11 cellular contexts compared by ENCODE assay signal in genomic region chr17:50348522-50349240, GRCh38. TPM values are rescaled to one million over a fixed set of nuclear protein-coding genes. Genes with fewer than 3 reads are reported as not detected.
A peak's percentile ranks its signal among the peaks of the same experiment; 100 is the strongest.
DNase-seq lines count a peak whose midpoint lies in the region; ATAC-seq, FAIRE-seq and TF ChIP-seq lines count a peak whose summit lies in the region.
"Had no signal": no experiment of that assay in that cellular context is flagged by ENCODE, and none has a peak within 500 bp of the region (broad histone marks: within the 10 kb centered on the region; RNA-seq: fewer than 3 reads in every experiment).

No MANE protein-coding gene starts in this region.

- no peak overlapping the region for H3K27ac ChIP-seq in H1 (ENCODE audit: low read depth, low read length)
- peak overlapping the region in 2 of 4 donors; percentile 1 to 28 for H3K27ac ChIP-seq in sigmoid colon

- TF ChIP-seq CTCF in H1 (IDR thresholded peaks at IDR 0.05; ENCODE audit: control extremely low read depth in 1 of 3, insufficient read depth in 1 of 3, low read depth in 1 of 3, low read length in 3 of 3) (no peak), sigmoid colon (IDR thresholded peaks at IDR 0.05) (no peak)

- H2BK15ac ChIP-seq in H1 (ENCODE audit: low read length), result 0 out of 2 replicates have a peak overlapping the region, but pooled peaks have one; percentile 4

- no peak overlapping the region for H3K56ac ChIP-seq in H1 (replicated peaks; ENCODE audit: insufficient read length, low read depth, low read length)

- H3K4me3 ChIP-seq in H1 (ENCODE audit: extremely low read depth in 1 of 4, insufficient read depth in 2 of 4, low read depth in 3 of 4, low read length in 4 of 4), result no peak overlapping the region
- no peak overlapping the region for H3K4me3 ChIP-seq in sigmoid colon
- H3K4me3 ChIP-seq: A549 had no signal

- peaks cover 0 to 25% of the 10 kb centered on the region in 2 experiments; a peak in 2 of 4 replicates for H3K79me2 ChIP-seq in H1 (ENCODE audit: control insufficient read depth in 1 of 2, insufficient read depth in 2 of 2, low read length in 2 of 2)

- H3K9me3 ChIP-seq in H1 (ENCODE audit: insufficient read depth in 2 of 2, low read depth in 1 of 2, low read length in 1 of 2) (no peaks in the 10 kb centered on the region), sigmoid colon (no peaks in the 10 kb centered on the region)
- H3K9me3 ChIP-seq: A549 had no signal

- H3K4me1 ChIP-seq in H1 (replicated peaks in 1 of 4; ENCODE audit: control insufficient read depth in 3 of 4, insufficient read depth in 4 of 4, low read length in 3 of 4), result peaks cover 4 to 17% (median 11%) of the 10 kb centered on the region in 4 experiments
- H3K4me1 ChIP-seq in sigmoid colon, result peaks cover 0 to 51% (median 42%) of the 10 kb centered on the region in 4 donors

- H3K27ac Mint-ChIP-seq in T-helper 2 cell treated with Interferon-gamma antibody and Interleukin-4, amounts not matched to agents 5 μg/mL and 100 μg/mL, for 36 hours, result peak overlapping the region; percentile 71

- no peak overlapping the region for H3K14ac ChIP-seq in H1 (ENCODE audit: insufficient read length)

- peaks cover 2 to 26% of the 10 kb centered on the region in 2 experiments for H4K20me1 ChIP-seq in H1 (replicated peaks in 1 of 2; ENCODE audit: control insufficient read depth in 1 of 2, insufficient read depth in 2 of 2, low read length in 2 of 2)

- peaks cover 17% of the 10 kb centered on the region for H3K23me2 ChIP-seq in H1 (ENCODE audit: low read depth, low read length)

- intact Hi-C loops in sigmoid colon (cut with DNase I), result no loop called here

- peaks cover 20% of the 10 kb centered on the region for H3K79me1 ChIP-seq in H1 (ENCODE audit: low read depth, low read length)

- H3K4me3 Mint-ChIP-seq in T-helper 2 cell treated with Interferon-gamma antibody and Interleukin-4, amounts not matched to agents 5 μg/mL and 100 μg/mL, for 36 hours, result peak overlapping the region; percentile 91

- no peak for DNase-seq in T-helper 2 cell treated with Interferon-gamma antibody and Interleukin-4, amounts not matched to agents 5 μg/mL and 100 μg/mL, for 36 hours (ENCODE audit: low spot score)
- DNase-seq in T-helper 2 cell (no peak), RPMI7951 (ENCODE audit: low read depth) (peak; percentile 14), H1 (ENCODE audit: low read depth in 1 of 2, low spot score in 2 of 2) (no peak), sigmoid colon (peak; percentile 63), NK-92 (lab: John Stamatoyannopoulos, UW; ENCODE audit: unreplicated experiment) (no peak)
- DNase-seq: effector CD8-positive, alpha-beta T cell; NCI-H1417 had no signal

- H3K4me1 Mint-ChIP-seq in T-helper 2 cell treated with Interferon-gamma antibody and Interleukin-4, amounts not matched to agents 5 μg/mL and 100 μg/mL, for 36 hours (ENCODE audit: low read depth), result peaks cover 29% of the 10 kb centered on the region

- H3K9me3 Mint-ChIP-seq in T-helper 2 cell treated with Interferon-gamma antibody and Interleukin-4, amounts not matched to agents 5 μg/mL and 100 μg/mL, for 36 hours, result no peaks in the 10 kb centered on the region

- H2BK5ac ChIP-seq in H1 (ENCODE audit: low read depth, low read length), result peak overlapping the region; percentile 68; the same call in 1 of the 2 replicates

- H3K27me3 ChIP-seq in H1 (replicated peaks in 1 of 4; ENCODE audit: control insufficient read depth in 3 of 4, extremely low read depth in 1 of 4, insufficient read depth in 3 of 4, low read length in 3 of 4) (peaks cover 0 to 9% (median 5%) of the 10 kb centered on the region in 4 experiments; a peak in 4 of 7 replicates), sigmoid colon (no peaks in the 10 kb centered on the region)

- no peak overlapping the region for H4K5ac ChIP-seq in H1 (ENCODE audit: insufficient read length, low read depth, low read length)

- FAIRE-seq in H1 (lab: Jason Lieb, UNC), result no peak
- FAIRE-seq: A549 had no signal

- H2AFZ ChIP-seq in H1 (ENCODE audit: low read length), result no peak overlapping the region

- H2BK12ac ChIP-seq in H1 (ENCODE audit: low read depth, low read length), result 0 out of 2 replicates have a peak overlapping the region, but pooled peaks have one; percentile 4

- no peak overlapping the region for H3K23ac ChIP-seq in H1 (ENCODE audit: insufficient read length)

- H3K36me3 Mint-ChIP-seq in T-helper 2 cell treated with Interferon-gamma antibody and Interleukin-4, amounts not matched to agents 5 μg/mL and 100 μg/mL, for 36 hours (ENCODE audit: low read depth), result peaks cover 5% of the 10 kb centered on the region

- H2BK20ac ChIP-seq in H1 (ENCODE audit: low read length), result no peak overlapping the region

- POLR2A ChIA-PET in H1 (lab: Charles Lee; ENCODE audit: partially characterized antibody), result interaction anchor here (0.7 to 12.4 kb wide), 5 partner anchors 14 to 144 kb away, joined by 3 to 135 read pairs (median 3); no protein-coding TSS in a partner anchor

- CTCF ChIA-PET in H1 (lab: Charles Lee; ENCODE audit: partially characterized antibody), result interaction anchor here (0.6 to 4.0 kb wide), 10 partner anchors 15 to 179 kb away, joined by 3 to 58 read pairs (median 4); no protein-coding TSS in a partner anchor

- H3K18ac ChIP-seq in H1 (ENCODE audit: extremely low read depth, low read length), result no peak overlapping the region

- no peak for TF ChIP-seq RAD21 in H1 (IDR thresholded peaks at IDR 0.05 in 1 of 2, conservative IDR thresholded peaks at IDR 0.05 in 1 of 2; ENCODE audit: low read depth in 2 of 2, low read length in 2 of 2)

- H3K27me3 Mint-ChIP-seq in T-helper 2 cell treated with Interferon-gamma antibody and Interleukin-4, amounts not matched to agents 5 μg/mL and 100 μg/mL, for 36 hours (ENCODE audit: low read depth), result no peaks in the 10 kb centered on the region

- H4K91ac ChIP-seq in H1 (replicated peaks; ENCODE audit: insufficient read length, low read length), result no peak overlapping the region

- H3K4ac ChIP-seq in H1 (replicated peaks; ENCODE audit: insufficient read length, low read depth, low read length), result no peak overlapping the region

- peaks cover 0 to 4% (median under 1%) of the 10 kb centered on the region in 4 experiments; a peak in 2 of 8 replicates for H3K36me3 ChIP-seq in H1 (ENCODE audit: control insufficient read depth in 2 of 4, insufficient read depth in 4 of 4, low read length in 3 of 4)
- peaks cover 0 to 6% (median 0%) of the 10 kb centered on the region in 4 donors for H3K36me3 ChIP-seq in sigmoid colon

- no peak overlapping the region; a peak in 1 of 4 replicates for H3K4me2 ChIP-seq in H1 (ENCODE audit: insufficient read depth in 1 of 2, low read depth in 2 of 2, low read length in 2 of 2)
- H3K4me2 ChIP-seq: A549 had no signal

- H2AK5ac ChIP-seq in H1 (ENCODE audit: low read depth, low read length), result peak overlapping the region; percentile 86; the same call in 1 of the 2 replicates

- TF ChIP-seq EP300 in H1 (IDR thresholded peaks at IDR 0.05; ENCODE audit: borderline replicate concordance in 1 of 2, low read depth in 2 of 2, low read length in 2 of 2), result no peak
- no peak for TF ChIP-seq EP300 in sigmoid colon (IDR thresholded peaks at IDR 0.05)

- WGBS in H1 (ENCODE audit: extremely low coverage in 1 of 2, insufficient coverage in 1 of 2, insufficient read length in 1 of 2, insufficient replicate concordance in 2 of 2, low coverage in 1 of 2, low lambda C conversion rate in 2 of 2, missing lambda C conversion rate in 1 of 2), 2 experiments, result 81% methylated on average over 7 of the region's 7 CpGs; no CpG with 5 or more reads in 1 of the 2 experiments
- WGBS in sigmoid colon, 2 donors, result 81% methylated on average over 7 of the region's 7 CpGs

- TF ChIP-seq POLR2A in H1 (IDR thresholded peaks at IDR 0.05; ENCODE audit: control extremely low read depth in 1 of 2, low read depth in 2 of 2, low read length in 2 of 2) (peak in 1 of 2 experiments; percentile 46; a peak in 1 of 3 replicates), sigmoid colon (IDR thresholded peaks at IDR 0.05) (no peak)

- H4K8ac ChIP-seq in H1 (ENCODE audit: extremely low read depth, insufficient read depth, low read length), result no peak overlapping the region; the same call in 1 of the 2 replicates

- no peak overlapping the region for H2BK120ac ChIP-seq in H1 (replicated peaks; ENCODE audit: low read depth, low read length)

- peak overlapping the region in 1 of 4 experiments; percentile 21; a peak in 1 of 7 replicates for H3K9ac ChIP-seq in H1 (replicated peaks in 1 of 4; ENCODE audit: extremely low read depth in 1 of 4, low read depth in 3 of 4, low read length in 3 of 4)

- ATAC-seq in GM19397 (IDR thresholded peaks at IDR 0.05; ENCODE audit: unreplicated experiment) (no peak), HG03457 (IDR thresholded peaks at IDR 0.05; ENCODE audit: unreplicated experiment) (no peak)
- ATAC-seq: A549 had no signal

RNA-seq across cellular contexts. Expression of gene XYLT2, which starts 2.8 kb away (rescaled TPM):
- 12.4 and 15.2 TPM in 2 replicates for total RNA-seq in RPMI7951 (2014; rRNA removed; shearing (Covaris generic))
- 28.0 and 28.9 TPM in 2 replicates for total RNA-seq in H1 (2021; fragmentation: NEBNext Ultra II Directional; extraction: Animal tissue kit (Norgen Biotek cat#: 25700))
- polyA plus RNA-seq in H1 (2011; rRNA removed) (29.9 and 38.2 TPM in 2 replicates), sigmoid colon (10 to 100 TPM in 1 of 3 donors, 1 to 10 TPM in 2; 1.8 to 14.5 (median 2.5) TPM)
- 26.8 TPM for polyA plus RNA-seq in H1 (2011; cell fraction: cytosol; rRNA removed)
- 55.3 TPM for polyA plus RNA-seq in H1 (2011; cell fraction: nucleus; rRNA removed)
- polyA plus RNA-seq in H1 (2012, experiment 1 of 2), result 17.0 to 31.4 TPM (median 27.3 TPM) in 4 replicates
- 16.5 TPM for polyA plus RNA-seq in H1 (2012, experiment 2 of 2)
- polyA plus RNA-seq in H1 (2013, experiment 1 of 2), result 29.7 TPM
- 29.8 TPM for polyA plus RNA-seq in H1 (2013, experiment 2 of 2)
- polyA minus RNA-seq in H1 (2011; rRNA and poly(A)+ RNA removed), result 28.9 and 33.8 TPM in 2 replicates
- polyA minus RNA-seq in H1 (2011; cell fraction: cytosol; rRNA and poly(A)+ RNA removed), result 39.8 TPM
- polyA minus RNA-seq in H1 (2011; cell fraction: nucleus; rRNA and poly(A)+ RNA removed), result 35.9 TPM
- 10 to 100 TPM; 16.2 to 27.4 (median 18.3) TPM for total RNA-seq in sigmoid colon

RNA-seq across cellular contexts. Expression of gene MRPL27, which starts 24.3 kb away (rescaled TPM):
- total RNA-seq in RPMI7951 (2014; rRNA removed; shearing (Covaris generic)), result 75.2 and 120 TPM in 2 replicates
- total RNA-seq in H1 (2021; fragmentation: NEBNext Ultra II Directional; extraction: Animal tissue kit (Norgen Biotek cat#: 25700)), result 75.6 and 82.6 TPM in 2 replicates
- polyA plus RNA-seq in H1 (2011; rRNA removed), result 109 and 135 TPM in 2 replicates
- polyA plus RNA-seq in H1 (2011; cell fraction: cytosol; rRNA removed), result 155 TPM
- polyA plus RNA-seq in H1 (2011; cell fraction: nucleus; rRNA removed), result 67.9 TPM
- polyA plus RNA-seq in H1 (2012, experiment 1 of 2), result 130 to 159 TPM (median 138 TPM) in 4 replicates
- 95.2 TPM for polyA plus RNA-seq in H1 (2012, experiment 2 of 2)
- 54.9 TPM for polyA plus RNA-seq in H1 (2013, experiment 1 of 2)
- 60.3 TPM for polyA plus RNA-seq in H1 (2013, experiment 2 of 2)
- polyA minus RNA-seq in H1 (2011; rRNA and poly(A)+ RNA removed), result 55.9 and 75.0 TPM in 2 replicates
- 33.5 TPM for polyA minus RNA-seq in H1 (2011; cell fraction: cytosol; rRNA and poly(A)+ RNA removed)
- polyA minus RNA-seq in H1 (2011; cell fraction: nucleus; rRNA and poly(A)+ RNA removed), result 41.1 TPM
- total RNA-seq in sigmoid colon, result 10 to 100 TPM; 64.0 to 94.6 (median 75.6) TPM
- polyA plus RNA-seq in sigmoid colon, result 100 to 1,000 TPM; 151 to 234 (median 220) TPM

RNA-seq across cellular contexts. Expression of gene EME1, which starts 24.3 kb away (rescaled TPM):
- total RNA-seq in RPMI7951 (2014; rRNA removed; shearing (Covaris generic)), result 10.6 and 14.3 TPM in 2 replicates
- 13.3 and 13.9 TPM in 2 replicates for total RNA-seq in H1 (2021; fragmentation: NEBNext Ultra II Directional; extraction: Animal tissue kit (Norgen Biotek cat#: 25700))
- polyA plus RNA-seq in H1 (2011; rRNA removed) (13.9 and 16.3 TPM in 2 replicates), sigmoid colon (1 to 10 TPM in 2 of 3 donors, not detected in 1; 1.2 to 3.5 TPM)
- polyA plus RNA-seq in H1 (2011; cell fraction: cytosol; rRNA removed), result 23.2 TPM
- polyA plus RNA-seq in H1 (2011; cell fraction: nucleus; rRNA removed), result 62.4 TPM
- polyA plus RNA-seq in H1 (2012, experiment 1 of 2), result 19.3 to 29.0 TPM (median 22.2 TPM) in 4 replicates
- polyA plus RNA-seq in H1 (2012, experiment 2 of 2), result 4.9 TPM
- polyA plus RNA-seq in H1 (2013, experiment 1 of 2), result 14.5 TPM
- 12.3 TPM for polyA plus RNA-seq in H1 (2013, experiment 2 of 2)
- 16.0 and 17.8 TPM in 2 replicates for polyA minus RNA-seq in H1 (2011; rRNA and poly(A)+ RNA removed)
- polyA minus RNA-seq in H1 (2011; cell fraction: cytosol; rRNA and poly(A)+ RNA removed), result 12.3 TPM
- 28.1 TPM for polyA minus RNA-seq in H1 (2011; cell fraction: nucleus; rRNA and poly(A)+ RNA removed)
- total RNA-seq in sigmoid colon, result under 1 TPM in 1 of 4 donors, not detected in 3; 0.36 TPM

RNA-seq across cellular contexts. Expression of gene LRRC59, which starts 48.6 kb away (rescaled TPM):
- total RNA-seq in RPMI7951 (2014; rRNA removed; shearing (Covaris generic)), result 141 and 143 TPM in 2 replicates
- 117 TPM in 2 replicates for total RNA-seq in H1 (2021; fragmentation: NEBNext Ultra II Directional; extraction: Animal tissue kit (Norgen Biotek cat#: 25700))
- polyA plus RNA-seq in H1 (2011; rRNA removed) (48.3 and 48.7 TPM in 2 replicates), sigmoid colon (100 to 1,000 TPM in 1 of 3 donors, 10 to 100 TPM in 2; 78.1 to 116 (median 84.6) TPM)
- polyA plus RNA-seq in H1 (2011; cell fraction: cytosol; rRNA removed), result 58.5 TPM
- polyA plus RNA-seq in H1 (2011; cell fraction: nucleus; rRNA removed), result 43.5 TPM
- 94.3 to 100 TPM (median 95.6 TPM) in 4 replicates for polyA plus RNA-seq in H1 (2012, experiment 1 of 2)
- 68.4 TPM for polyA plus RNA-seq in H1 (2012, experiment 2 of 2)
- 66.2 TPM for polyA plus RNA-seq in H1 (2013, experiment 1 of 2)
- polyA plus RNA-seq in H1 (2013, experiment 2 of 2), result 66.4 TPM
- 104 and 110 TPM in 2 replicates for polyA minus RNA-seq in H1 (2011; rRNA and poly(A)+ RNA removed)
- 39.5 TPM for polyA minus RNA-seq in H1 (2011; cell fraction: cytosol; rRNA and poly(A)+ RNA removed)
- polyA minus RNA-seq in H1 (2011; cell fraction: nucleus; rRNA and poly(A)+ RNA removed), result 37.6 TPM
- 10 to 100 TPM; 32.4 to 38.8 (median 35.2) TPM for total RNA-seq in sigmoid colon

Comparison
In these comparisons a context has a peak if more than half of its experiments do, and no peak if none do; other contexts are left out.
1. DNase-seq: peak in RPMI7951 (single experiment) and sigmoid colon (single experiment); none in T-helper 2 cell treated with Interferon-gamma antibody and Interleukin-4, amounts not matched to agents 5 μg/mL and 100 μg/mL, for 36 hours (single experiment), T-helper 2 cell (0 of 5), H1 (0 of 2) and NK-92 (single experiment).